ENCODE assay signal across 30 cellular contexts in genomic region chr20:25258463-25258805, GRCh38. TPM values are rescaled to one million over a fixed set of nuclear protein-coding genes. Genes with fewer than 3 reads are reported as not detected.
A peak's percentile ranks its signal among the peaks of the same experiment; 100 is the strongest.
DNase-seq lines count a peak whose midpoint lies in the region; ATAC-seq and TF ChIP-seq lines count a peak whose summit lies in the region.
"Had no signal": no experiment of that assay in that cellular context is flagged by ENCODE, and none has a peak within 500 bp of the region (broad histone marks: within the 10 kb centered on the region; RNA-seq: fewer than 3 reads in every experiment).

No MANE protein-coding gene starts in this region.

- CTCF ChIA-PET in MCF 10A (lab: Yijun Ruan, JAX) (interaction anchor here (0.8 to 2.2 kb wide), 6 partner anchors 11 to 264 kb away, joined by 3 to 17 read pairs (median 3); no protein-coding TSS in a partner anchor), mammary epithelial cell (lab: Charles Lee; ENCODE audit: low non-redundant PET) (no interaction called here)

- dilution Hi-C loops in mammary epithelial cell (cut with HindIII; ENCODE audit: low sequenced_read_pairs): no loop called here

- H3K4me2 ChIP-seq in mammary epithelial cell (ENCODE audit: insufficient read depth, low read depth, low read length): no peak overlapping the region
- H3K4me2 ChIP-seq: PC-9 had no signal

- H2AFZ ChIP-seq in mammary epithelial cell (ENCODE audit: low read depth, low read length): no peak overlapping the region
- H2AFZ ChIP-seq: parathyroid adenoma, PC-9 had no signal

- TF ChIP-seq POLR2A in gastroesophageal sphincter (IDR thresholded peaks at IDR 0.05) (no peak), testis (IDR thresholded peaks at IDR 0.05) (no peak), gastrocnemius medialis (IDR thresholded peaks at IDR 0.05) (no peak)

- ATAC-seq in gastroesophageal sphincter: no peak
- ATAC-seq in gastrocnemius medialis: no peak
- ATAC-seq: activated CD4-positive, CD25-positive, alpha-beta regulatory T cell treated with anti-CD3 and anti-CD28 coated beads, Interleukin-2, amount 50 U/mL, for 24 hours; right cardiac atrium had no signal

- no peaks in the 10 kb centered on the region for H3K9me3 ChIP-seq in mammary epithelial cell (replicated peaks; ENCODE audit: insufficient read depth, low read length)
- H3K9me3 ChIP-seq in KOPT-K1 (ENCODE audit: insufficient read depth, low read length, poor library complexity, severe bottlenecking): no peaks in the 10 kb centered on the region
- H3K9me3 ChIP-seq in gastroesophageal sphincter: no peaks in the 10 kb centered on the region
- H3K9me3 ChIP-seq in testis: no peaks in the 10 kb centered on the region
- H3K9me3 ChIP-seq in gastrocnemius medialis: no peaks in the 10 kb centered on the region
- H3K9me3 ChIP-seq: BE2C, breast epithelium, colonic mucosa, thoracic aorta had no signal

- POLR2A ChIA-PET in MCF 10A (lab: Yijun Ruan, JAX): interaction anchor here (1.4 to 15.4 kb wide), 5 partner anchors 8 to 31 kb away, joined by 3 to 517 read pairs (median 52); partner anchors contain the start of gene PYGB

- H3K4me1 ChIP-seq in mammary epithelial cell (ENCODE audit: insufficient read depth, low read length): peaks cover 20% of the 10 kb centered on the region
- peaks cover 4 to 59% (median 26%) of the 10 kb centered on the region in 3 donors for H3K4me1 ChIP-seq in gastroesophageal sphincter
- H3K4me1 ChIP-seq in testis: peaks cover 21% of the 10 kb centered on the region
- H3K4me1 ChIP-seq in gastrocnemius medialis: peaks cover 20 to 21% of the 10 kb centered on the region in 2 donors
- H3K4me1 ChIP-seq: breast epithelium had no signal

- TF ChIP-seq CTCF in MCF 10A (IDR thresholded peaks at IDR 0.05; ENCODE audit: unreplicated experiment) (no peak), mammary epithelial cell (conservative IDR thresholded peaks at IDR 0.05 in 1 of 2, IDR thresholded peaks at IDR 0.05 in 1 of 2; ENCODE audit: extremely low read depth in 1 of 2, insufficient read depth in 1 of 2, low read depth in 1 of 2, low read length in 2 of 2) (no peak), gastroesophageal sphincter (IDR thresholded peaks at IDR 0.05) (no peak), testis (IDR thresholded peaks at IDR 0.05) (no peak), gastrocnemius medialis (IDR thresholded peaks at IDR 0.05 in 4 of 5, conservative IDR thresholded peaks at IDR 0.05 in 1 of 5) (no peak), nephron progenitor cell (IDR thresholded peaks at IDR 0.05) (no peak)

- no peaks in the 10 kb centered on the region for H3K9me3 Mint-ChIP-seq in MCF 10A (ENCODE audit: unreplicated experiment)
- peaks cover 46% of the 10 kb centered on the region for H3K9me3 Mint-ChIP-seq in nephron progenitor cell
- H3K9me3 Mint-ChIP-seq: activated CD4-positive, alpha-beta memory T cell treated with anti-CD3 and anti-CD28 coated beads, Interleukin-2, amount 10 ng/mL, durations not matched to agents 7 days and 5 days had no signal

- no peaks in the 10 kb centered on the region for H3K27me3 ChIP-seq in mammary epithelial cell (ENCODE audit: insufficient read depth, low read length)
- H3K27me3 ChIP-seq in gastroesophageal sphincter: no peaks in the 10 kb centered on the region
- H3K27me3 ChIP-seq in testis: no peaks in the 10 kb centered on the region
- no peaks in the 10 kb centered on the region for H3K27me3 ChIP-seq in gastrocnemius medialis
- H3K27me3 ChIP-seq: BE2C, breast epithelium, colonic mucosa had no signal

- H3K27ac ChIP-seq in mammary epithelial cell (ENCODE audit: insufficient read depth, low read depth, low read length) (no peak overlapping the region), KOPT-K1 (ENCODE audit: low read depth, low read length, poor library complexity, severe bottlenecking) (peak overlapping the region; percentile 47), gastroesophageal sphincter (peak overlapping the region in 3 of 4 donors; percentile 12 to 41 (median 16)), testis (no peak overlapping the region), gastrocnemius medialis (no peak overlapping the region)
- H3K27ac ChIP-seq: colonic mucosa, parathyroid adenoma, PC-9, thoracic aorta had no signal

- H3K36me3 Mint-ChIP-seq in MCF 10A (ENCODE audit: insufficient read depth, unreplicated experiment) (peaks cover 87% of the 10 kb centered on the region), nephron progenitor cell (ENCODE audit: low read depth) (peaks cover 79% of the 10 kb centered on the region)

- H3K4me1 Mint-ChIP-seq in MCF 10A (ENCODE audit: insufficient read depth, unreplicated experiment) (peaks cover 28% of the 10 kb centered on the region), nephron progenitor cell (peaks cover 12% of the 10 kb centered on the region)

- H3K4me3 Mint-ChIP-seq in MCF 10A (ENCODE audit: unreplicated experiment) (no peak overlapping the region), nephron progenitor cell (no peak overlapping the region)
- H3K4me3 Mint-ChIP-seq: activated CD4-positive, alpha-beta memory T cell treated with anti-CD3 and anti-CD28 coated beads, Interleukin-2, amount 10 ng/mL, durations not matched to agents 7 days and 5 days; IgD-negative memory B cell; nephron had no signal

- no peak overlapping the region for H3K9ac ChIP-seq in mammary epithelial cell (ENCODE audit: insufficient read depth, low read length)
- H3K9ac ChIP-seq: parathyroid adenoma had no signal

- H3K4me3 ChIP-seq in mammary epithelial cell (replicated peaks in 1 of 3; ENCODE audit: insufficient read depth in 1 of 3, low read depth in 2 of 3, low read length in 3 of 3) (no peak overlapping the region), gastroesophageal sphincter (no peak overlapping the region), testis (no peak overlapping the region), gastrocnemius medialis (no peak overlapping the region)
- H3K4me3 ChIP-seq: colonic mucosa, PC-9, thoracic aorta had no signal

- H3K79me2 ChIP-seq in mammary epithelial cell (ENCODE audit: insufficient read depth, low read length): peaks cover 88% of the 10 kb centered on the region

- H3K27me3 Mint-ChIP-seq in MCF 10A (ENCODE audit: insufficient read depth, unreplicated experiment) (no peaks in the 10 kb centered on the region), nephron progenitor cell (ENCODE audit: low read depth, poor library complexity) (peaks cover 3% of the 10 kb centered on the region)
- H3K27me3 Mint-ChIP-seq: activated CD4-positive, alpha-beta memory T cell treated with anti-CD3 and anti-CD28 coated beads, Interleukin-2, amount 10 ng/mL, durations not matched to agents 7 days and 5 days; IgD-negative memory B cell had no signal

- in situ Hi-C loops in mammary epithelial cell (cut with MboI; ENCODE audit: low sequenced_read_pairs in 2 of 2) (loop anchor here (5.0 to 25.0 kb wide), 3 partner anchors 49 to 264 kb away; partner anchors contain the start of genes ABHD12 (in 1 of the 2) and APMAP (in 1 of the 2)), gastrocnemius medialis (cut with MboI; ENCODE audit: low sequenced_read_pairs in 4 of 4) (loop anchor here in 2 of 4 donors (25.0 kb wide), 2 partner anchors 129 to 271 kb away; partner anchors contain the start of genes ABHD12 (in 1 of the 2) and APMAP (in 1 of the 2))

- H4K20me1 ChIP-seq in mammary epithelial cell (ENCODE audit: insufficient read depth, low read length): peaks cover 34% of the 10 kb centered on the region

- DNase-seq in MCF 10A (ENCODE audit: unreplicated experiment): no peak
- DNase-seq in mammary epithelial cell: no peak
- DNase-seq in testis: peak; percentile 23
- DNase-seq in gastrocnemius medialis: no peak
- no peak for DNase-seq in nephron progenitor cell
- DNase-seq in NCI-H1694 treated with DMSO at 0.1 percent for 48 hours (lab: John Stamatoyannopoulos, UW): no peak
- DNase-seq: ACHN; activated CD4-positive, alpha-beta memory T cell treated with anti-CD3 and anti-CD28 coated beads, Interleukin-2, amount 10 ng/mL, durations not matched to agents 7 days and 5 days; BE2C; DMS79; effector memory CD4-positive, alpha-beta T cell; GF-D8; H7; NCI-H1105 treated with DMSO at 0.1 percent for 48 hours; NCI-H2029; NK-92 treated with Interleukin-12 subunit alpha and Interleukin-12 subunit beta, amount 100 ng/mL, for 24 hours; PC-9; SIG-M5; stimulated activated naive CD4-positive, alpha-beta T cell; T-helper 1 cell had no signal

- H3K27ac Mint-ChIP-seq in MCF 10A (ENCODE audit: low read depth, unreplicated experiment) (peak overlapping the region; percentile 5), nephron progenitor cell (no peak overlapping the region)
- H3K27ac Mint-ChIP-seq: activated CD4-positive, alpha-beta memory T cell treated with anti-CD3 and anti-CD28 coated beads, Interleukin-2, amount 10 ng/mL, durations not matched to agents 7 days and 5 days had no signal

- BruUV-seq in MCF 10A (replicated peaks; lab: Mats Ljungman, UMichigan): no TSS peak
- BruUV-seq in mammary epithelial cell (replicated peaks; lab: Mats Ljungman, UMichigan): no TSS peak

- intact Hi-C loops in MCF 10A (cut with micrococcal nuclease) (no loop called here), mammary epithelial cell (cut with micrococcal nuclease) (no loop called here), testis (cut with DNase I; ENCODE audit: low total_unique reads) (no loop called here), gastrocnemius medialis (cut with DNase I; ENCODE audit: low total_unique reads) (no loop called here)

- no peak for TF ChIP-seq EP300 in gastroesophageal sphincter (IDR thresholded peaks at IDR 0.05)

- H3K36me3 ChIP-seq in mammary epithelial cell (ENCODE audit: insufficient read depth, low read length) (peaks cover 25% of the 10 kb centered on the region), KOPT-K1 (ENCODE audit: insufficient read depth, low read length) (peaks cover 14% of the 10 kb centered on the region), gastroesophageal sphincter (peaks cover 0 to 46% of the 10 kb centered on the region in 2 donors), testis (ENCODE audit: low read depth, missing control alignments) (no peaks in the 10 kb centered on the region), gastrocnemius medialis (no peaks in the 10 kb centered on the region)
- H3K36me3 ChIP-seq: breast epithelium, colonic mucosa had no signal

- WGBS in mammary epithelial cell (ENCODE audit: low coverage, missing lambda C conversion rate): 64% methylated on average over 8 of the region's 8 CpGs
- WGBS in gastroesophageal sphincter (ENCODE audit: low coverage in 1 of 2), 2 donors: 50% methylated on average over 5 of the region's 8 CpGs; no CpG with 5 or more reads in 1 of the 2 donors
- WGBS in testis, 2 donors: 66 to 74% methylated on average over 7 to 8 of the region's 8 CpGs

RNA-seq across cellular contexts. Expression of gene PYGB, which starts 10.5 kb away (rescaled TPM):
- 375 and 435 TPM in 2 replicates for total RNA-seq in MCF 10A (2022)
- total RNA-seq in mammary epithelial cell: 1,000 to 10,000 TPM in 1 of 2 donors, 100 to 1,000 TPM in 1; 475 to 1,432 TPM
- polyA plus RNA-seq in mammary epithelial cell: 284 TPM
- 595 TPM for polyA minus RNA-seq in mammary epithelial cell
- 100 to 1,000 TPM; 131 to 663 (median 337) TPM for total RNA-seq in gastroesophageal sphincter
- 10 to 100 TPM; 91.5 TPM for total RNA-seq in testis
- polyA plus RNA-seq in testis (ENCODE audit: insufficient read depth, low read depth, low replicate concordance): 50.8 TPM
- total RNA-seq in gastrocnemius medialis: 10 to 100 TPM; 13.6 to 50.7 (median 27.0) TPM

Comparison
In these comparisons a context has a peak if more than half of its experiments do, and no peak if none do; other contexts are left out.
1. H3K27ac ChIP-seq: peak in KOPT-K1 (single experiment) and gastroesophageal sphincter (3 of 4); none in mammary epithelial cell (single experiment), testis (0 of 2) and gastrocnemius medialis (0 of 4).